ENCODE assay signal across 26 cellular contexts in the genomic region with DNA sequence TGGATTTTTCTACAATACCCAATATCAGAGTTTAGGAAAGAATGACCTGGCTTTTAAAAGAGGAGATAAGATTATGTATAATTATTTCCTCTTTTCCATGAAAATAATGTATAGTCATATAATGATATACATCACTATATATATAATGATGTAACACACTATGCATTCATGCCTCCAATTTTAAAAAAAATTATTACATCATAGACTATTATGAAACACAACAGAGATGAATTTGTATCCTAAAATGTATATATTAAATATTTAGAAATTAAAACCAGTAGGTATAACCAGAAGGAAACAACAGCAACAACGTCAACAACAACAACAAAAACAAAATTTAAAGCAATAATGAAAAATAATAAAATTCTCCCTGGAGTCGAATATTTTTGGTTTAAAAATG.
"Had no signal": no experiment of that assay in that cellular context is flagged by ENCODE, and none has a peak within 500 bp of the region (broad histone marks: within the 10 kb centered on the region; RNA-seq: fewer than 3 reads in every experiment).

No MANE protein-coding gene starts in this region.

- H3K9ac ChIP-seq: neural progenitor cell, parathyroid adenoma had no signal

- ATAC-seq: natural killer cell; psoas muscle; right cardiac atrium; sciatic nerve; stimulated activated effector memory CD8-positive, alpha-beta T cell treated with anti-CD3 and anti-CD28 coated beads, Interleukin-12 subunit alpha, Interleukin-12 subunit beta, amount 100 ng/mL, for 72 hours; stimulated activated naive B cell treated with anti-CD40 and anti-IgM and Interleukin-4, amounts not matched to agents 10 μg/mL and 1 μg/mL and 100 μg/mL, for 72 hours had no signal

- H3K79me2 ChIP-seq: parathyroid adenoma had no signal

- H3K4me3 ChIP-seq: neural progenitor cell, ovary, psoas muscle, skin epidermis, smooth muscle cell, spleen, stomach, thoracic aorta, thyroid gland, tibial nerve, upper lobe of left lung, vagina had no signal

- H2AFZ ChIP-seq: neural progenitor cell, parathyroid adenoma had no signal

- H3K9me3 ChIP-seq: ovary, psoas muscle, thoracic aorta, thyroid gland, tibial nerve, upper lobe of left lung, vagina had no signal

- DNase-seq: natural killer cell; occipital lobe; ovary; posterior cingulate gyrus; psoas muscle; right cardiac atrium; spleen; stimulated activated CD4-positive, alpha-beta T cell treated with anti-CD3 and anti-CD28 coated beads, Interleukin-12 subunit alpha, Interleukin-12 subunit beta, amount 100 ng/mL, for 4 hours; stimulated activated CD4-positive, alpha-beta T cell treated with anti-CD3 and anti-CD28 coated beads, Interleukin-1b, Interleukin-23, amount 100 ng/mL, for 48 hours; stimulated activated CD4-positive, alpha-beta T cell treated with anti-CD3 and anti-CD28 coated beads, Interleukin-4, amount 100 ng/mL, for 24 hours; stimulated activated naive B cell treated with anti-CD40 and anti-IgM and Interleukin-4, amounts not matched to agents 10 μg/mL and 1 μg/mL and 100 μg/mL, for 72 hours; stimulated activated naive CD4-positive, alpha-beta T cell treated with Interleukin-2 at 50 U/mL for 16 hours; stomach; thyroid gland; trophoblast cell; upper lobe of left lung had no signal

- H3K36me3 ChIP-seq: neural progenitor cell, ovary, spleen, stomach, thoracic aorta, thyroid gland, tibial nerve, upper lobe of left lung, vagina had no signal

- FAIRE-seq: urothelium cell line had no signal

- H3K27me3 ChIP-seq: neural progenitor cell, ovary, spleen, stomach, thyroid gland, tibial nerve, upper lobe of left lung, vagina had no signal

- H3K27ac ChIP-seq: neural progenitor cell, ovary, parathyroid adenoma, psoas muscle, skin epidermis, spleen, stomach, thoracic aorta, thyroid gland, tibial nerve, upper lobe of left lung, vagina had no signal

- H3K4me2 ChIP-seq: neural progenitor cell, smooth muscle cell had no signal

- H3K4me1 ChIP-seq: neural progenitor cell, parathyroid adenoma, psoas muscle, spleen, stomach, thyroid gland, tibial nerve, upper lobe of left lung, vagina had no signal
